In genomic region chr14:28785096-28785952, GRCh38 we compare ENCODE assay signal across 9 cellular contexts. TPM values are rescaled to one million over a fixed set of nuclear protein-coding genes. Genes with fewer than 3 reads are reported as not detected.
A peak's percentile ranks its signal among the peaks of the same experiment; 100 is the strongest.
DNase-seq lines count a peak whose midpoint lies in the region; ATAC-seq, FAIRE-seq and TF ChIP-seq lines count a peak whose summit lies in the region.
"Had no signal": no experiment of that assay in that cellular context is flagged by ENCODE, and none has a peak within 500 bp of the region (broad histone marks: within the 10 kb centered on the region; RNA-seq: fewer than 3 reads in every experiment).

No MANE protein-coding gene starts in this region.

- no peak overlapping the region for H3K4ac ChIP-seq in H9 (ENCODE audit: low read depth, low read length)

- H3K36me3 ChIP-seq in GM12878 (ENCODE audit: control insufficient read depth in 2 of 2, insufficient read depth in 2 of 2, low read length in 1 of 2), result no peaks in the 10 kb centered on the region
- H3K36me3 ChIP-seq in mesodermal cell (ENCODE audit: control insufficient read depth, insufficient read depth, low read length), result no peaks in the 10 kb centered on the region

- SMC1A ChIA-PET in GM12878 (lab: Charles Lee; ENCODE audit: uncharacterized antibody, unreplicated experiment), result no interaction called here

- no peak overlapping the region for H3K23ac ChIP-seq in H9 (ENCODE audit: insufficient read length, low read depth, low read length)

- H3K4me2 ChIP-seq in H9 (ENCODE audit: insufficient read depth, insufficient read length, low read length) (peak overlapping the region; percentile 67), GM12878 (ENCODE audit: control insufficient read depth, insufficient read depth) (peak overlapping the region; percentile 42; the same call in 1 of the 2 replicates)

- H3K14ac ChIP-seq in H9 (ENCODE audit: insufficient read depth, low read length), result peak overlapping the region; percentile 62; the same call in 1 of the 2 replicates

- TF ChIP-seq CTCF in AG04449 (IDR thresholded peaks at IDR 0.05; ENCODE audit: insufficient read depth, low read length, missing control alignments) (no peak), H9 (conservative IDR thresholded peaks at IDR 0.05) (no peak), GM12878 (IDR thresholded peaks at IDR 0.05 in 2 of 3, conservative IDR thresholded peaks at IDR 0.05 in 1 of 3; ENCODE audit: control insufficient read depth in 2 of 3, extremely low read depth in 1 of 3, insufficient read depth in 1 of 3, low read depth in 3 of 3, low read length in 3 of 3) (no peak)

- no peak overlapping the region for H4K91ac ChIP-seq in H9 (ENCODE audit: insufficient read length, low read depth, low read length)

- no peak overlapping the region for H3K27ac ChIP-seq in H9 (ENCODE audit: insufficient read length, low read depth, low read length)
- no peak overlapping the region for H3K27ac ChIP-seq in GM12878 (ENCODE audit: control insufficient read depth, insufficient read depth)
- H3K27ac ChIP-seq in mesodermal cell (ENCODE audit: low read depth, low read length, severe bottlenecking), result no peak overlapping the region

- H3K23me2 ChIP-seq in H9 (ENCODE audit: insufficient read length, low read depth, low read length, poor library complexity, severe bottlenecking), result peaks cover 10% of the 10 kb centered on the region

- no peaks in the 10 kb centered on the region for H4K20me1 ChIP-seq in H9 (ENCODE audit: control insufficient read depth, insufficient read depth, insufficient read length)
- H4K20me1 ChIP-seq in GM12878 (ENCODE audit: control insufficient read depth, insufficient read depth), result no peaks in the 10 kb centered on the region

- H4K8ac ChIP-seq in H9 (replicated peaks; ENCODE audit: insufficient read length, low read depth, low read length), result no peak overlapping the region

- no peak for TF ChIP-seq POLR2A in GM12878 (IDR thresholded peaks at IDR 0.05; ENCODE audit: low read depth, low read length)

- H3K18ac ChIP-seq in H9 (ENCODE audit: insufficient read length, low read depth, low read length), result peak overlapping the region; percentile 2

- no peaks in the 10 kb centered on the region for H3K79me1 ChIP-seq in H9 (ENCODE audit: insufficient read depth, low read depth, low read length, poor library complexity, severe bottlenecking)

- TF ChIP-seq EP300 in GM12878 (IDR thresholded peaks at IDR 0.05; ENCODE audit: borderline replicate concordance in 1 of 2, control insufficient read depth in 1 of 2, low read depth in 2 of 2, low read length in 2 of 2), result no peak

- H3K4me3 ChIP-seq in AG04449 (ENCODE audit: low read depth, low read length), result peak overlapping the region; percentile 45
- no peak overlapping the region; the same call in 1 of the 2 replicates for H3K4me3 ChIP-seq in GM12878
- peak overlapping the region; percentile 38 for H3K4me3 ChIP-seq in mesodermal cell (ENCODE audit: extremely low read depth, insufficient read depth, low read length, poor library complexity, severe bottlenecking)

- DNase-seq in AG04449 (ENCODE audit: low read depth, low spot score), result no peak
- DNase-seq in H9, result peak; percentile 80
- no peak for DNase-seq in GM12878 (ENCODE audit: low read depth, low spot score)
- no peak for DNase-seq in OCI-M1 (lab: John Stamatoyannopoulos, UW)
- no peak for DNase-seq in DMS53 treated with DMSO at 0.1 percent for 48 hours (lab: John Stamatoyannopoulos, UW; ENCODE audit: unreplicated experiment)
- DNase-seq: GDM1 had no signal

- POLR2A ChIA-PET in AG04449 (lab: Yijun Ruan, JAX) (no interaction called here), GM12878 (lab: Charles Lee) (no interaction called here)

- TF ChIP-seq RAD21 in GM12878 (IDR thresholded peaks at IDR 0.05; ENCODE audit: insufficient read depth, low read depth, low read length), result no peak

- H3K9ac ChIP-seq in H9 (ENCODE audit: extremely low read depth, insufficient read length, low read length) (no peak overlapping the region), GM12878 (ENCODE audit: control insufficient read depth, insufficient read depth, low read length) (no peak overlapping the region)

- peak overlapping the region; percentile 97 for H2AFZ ChIP-seq in H9 (ENCODE audit: low read length)
- H2AFZ ChIP-seq in GM12878 (ENCODE audit: control insufficient read depth, low read depth, low read length), result peak overlapping the region; percentile 47; the same call in 1 of the 2 replicates

- H2BK20ac ChIP-seq in H9 (ENCODE audit: low read depth, low read length, poor library complexity, severe bottlenecking), result no peak overlapping the region

- H3K36me3 Mint-ChIP-seq in H9 (ENCODE audit: insufficient read depth in 1 of 3, low read depth in 3 of 3), result peaks cover 0 to 6% (median 0%) of the 10 kb centered on the region in 3 experiments; a peak in 3 of 7 replicates

- no peaks in the 10 kb centered on the region; a peak in 2 of 5 replicates for H3K9me3 Mint-ChIP-seq in H9

- peaks cover 15 to 35% of the 10 kb centered on the region in 2 experiments for H3K4me1 Mint-ChIP-seq in H9

- no peak for FAIRE-seq in GM12878 (lab: Jason Lieb, UNC)

- peaks cover 86% of the 10 kb centered on the region for H3K27me3 Mint-ChIP-seq in H9 (ENCODE audit: low read depth)

- BruUV-seq in GM12878 (replicated peaks; lab: Mats Ljungman, UMichigan), result no TSS peak

- H3K27me3 ChIP-seq in H9 (ENCODE audit: insufficient read depth, low read length) (peaks cover 8% of the 10 kb centered on the region; the same call in 1 of the 2 replicates), GM12878 (replicated peaks in 1 of 2; ENCODE audit: control insufficient read depth in 2 of 2, insufficient read depth in 2 of 2, low read length in 1 of 2) (no peaks in the 10 kb centered on the region)

- H2BK120ac ChIP-seq in H9 (ENCODE audit: low read depth, low read length, poor library complexity, severe bottlenecking), result no peak overlapping the region

- RAD21 ChIA-PET in GM12878 (lab: Charles Lee; ENCODE audit: unreplicated experiment), result no interaction called here

- no peak overlapping the region for H2BK5ac ChIP-seq in H9 (ENCODE audit: insufficient read length, low read length)

- no peak overlapping the region for H3K56ac ChIP-seq in H9 (ENCODE audit: insufficient read length, low read depth, low read length)

- H3K4me1 ChIP-seq in H9 (ENCODE audit: insufficient read depth, low read length) (peaks cover 6% of the 10 kb centered on the region; the same call in 1 of the 2 replicates), GM12878 (ENCODE audit: control insufficient read depth, insufficient read depth, low read length) (peaks cover 4% of the 10 kb centered on the region; the same call in 1 of the 2 replicates), mesodermal cell (ENCODE audit: control insufficient read depth, insufficient read depth, low read length, poor library complexity, severe bottlenecking) (no peaks in the 10 kb centered on the region)

- no peak overlapping the region for H3T11ph ChIP-seq in H9 (ENCODE audit: low read length)

- in situ Hi-C loops in GM12878 (cut with MboI), result no loop called here

- no peak overlapping the region for H2BK15ac ChIP-seq in H9 (ENCODE audit: low read depth, low read length)

- H3K9me3 ChIP-seq in H9 (ENCODE audit: control insufficient read depth, low read depth, low read length) (no peaks in the 10 kb centered on the region), GM12878 (replicated peaks; ENCODE audit: control insufficient read depth, insufficient read depth, low read length) (peaks cover 6% of the 10 kb centered on the region; the same call in 1 of the 3 replicates), mesodermal cell (ENCODE audit: control insufficient read depth, low read length) (peaks cover 6% of the 10 kb centered on the region)

- no peak overlapping the region for H2AK5ac ChIP-seq in H9 (ENCODE audit: insufficient read length, low read length)

- H3K79me2 ChIP-seq in H9 (ENCODE audit: insufficient read depth, low read length) (no peaks in the 10 kb centered on the region), GM12878 (ENCODE audit: control insufficient read depth, insufficient read depth, low read length) (no peaks in the 10 kb centered on the region)

- no peak overlapping the region for H4K5ac ChIP-seq in H9 (ENCODE audit: insufficient read length, low read depth, low read length)

- WGBS in H9 (ENCODE audit: extremely low coverage, insufficient read length, low lambda C conversion rate), result no CpG with 5 or more reads among the region's 62 CpGs
- WGBS in GM12878 (ENCODE audit: insufficient coverage, insufficient replicate concordance, low lambda C conversion rate, missing lambda C conversion rate), result 67% methylated on average over 61 of the region's 62 CpGs
- WGBS in mesodermal cell (ENCODE audit: insufficient coverage in 2 of 2), 2 experiments, result 2 to 8% methylated on average over 11 to 22 of the region's 62 CpGs

- intact Hi-C loops in GM12878 (cut with micrococcal nuclease; ENCODE audit: unreplicated experiment), result no loop called here

- no peak overlapping the region for H3K27ac Mint-ChIP-seq in H9

- H2BK12ac ChIP-seq in H9 (ENCODE audit: insufficient read length, low read depth, low read length), result peak overlapping the region; percentile 76

- ATAC-seq in GM12878 (no peak), GM19397 (IDR thresholded peaks at IDR 0.05; ENCODE audit: unreplicated experiment) (no peak), GM21717 (IDR thresholded peaks at IDR 0.05; ENCODE audit: unreplicated experiment) (no peak)

- CTCF ChIA-PET in AG04449 (lab: Yijun Ruan, JAX) (interaction anchor here (1.8 to 2.0 kb wide), 2 partner anchors 29 to 31 kb away, joined by 6 read pairs; no protein-coding TSS in a partner anchor), GM12878 (lab: Yijun Ruan, JAX) (no interaction called here)

- H3K4me3 Mint-ChIP-seq in H9, result peak overlapping the region; percentile 59 to 80

TF ChIP-seq in GM12878, 131 proteins besides CTCF, POLR2A, EP300 and RAD21 (continues in another document):
- TF ChIP-seq CBX5 (IDR thresholded peaks at IDR 0.05; ENCODE audit: low read depth), result 0 out of 2 replicates have a peak, but pooled peaks have one; percentile 52

RNA-seq across cellular contexts. Expression of gene FOXG1, which starts 18.7 kb away (rescaled TPM):
- total RNA-seq in H9 (2021) (0.07 and 0.11 TPM in 2 replicates), GM12878 (2014; rRNA removed) (0.05 and 0.06 TPM in 2 replicates), GM12878 (2014; rRNA removed; fragmentation: Illumina TruSeq; extraction: Trizol) (0.04 and 0.05 TPM in 2 replicates), GM12878 (2021) (0.32 and 0.44 TPM in 2 replicates)
- 0.06 and 0.12 TPM in 2 replicates for total RNA-seq in GM12878 (2013; cell fraction: nucleolus; rRNA removed)
- not detected for polyA plus RNA-seq in GM12878 (2011; ENCODE audit: low read depth)
- polyA plus RNA-seq in GM12878 (2011; rRNA removed) (not detected in 2 replicates), GM12878 (2014; fragmentation: Illumina TruSeq; extraction: Trizol) (0.07 TPM in 1 of 2 replicates, not detected in the other), GM12878 (2014; fragmentation: Nextera tagmentation; extraction: Ambion mirVana) (under 1 TPM; 0.05 to 0.13 TPM), GM12878 (2014; rRNA removed) (0.13 and 0.19 TPM in 2 replicates), GM12878 (2016; fragmentation: Nextera tagmentation; extraction: Ambion mirVana) (under 1 TPM; 0.04 TPM)
- polyA plus RNA-seq in GM12878 (2011; cell fraction: cytosol; rRNA removed), result 0.02 TPM in 1 of 2 replicates, not detected in the other
- polyA plus RNA-seq in GM12878 (2011; cell fraction: nucleus; rRNA removed), result 0.13 and 0.19 TPM in 2 replicates
- 0.04 and 0.07 TPM in 2 replicates for polyA plus RNA-seq in GM12878 (2012)
- polyA minus RNA-seq in GM12878 (2011; rRNA and poly(A)+ RNA removed), result not detected in 2 replicates
- not detected in 2 replicates for polyA minus RNA-seq in GM12878 (2011; cell fraction: cytosol; rRNA and poly(A)+ RNA removed)
- not detected in 2 replicates for polyA minus RNA-seq in GM12878 (2011; cell fraction: nucleus; rRNA and poly(A)+ RNA removed)
- 0.15 TPM for polyA plus RNA-seq in mesodermal cell (2013, experiment 1 of 2)
- polyA plus RNA-seq in mesodermal cell (2013, experiment 2 of 2), result 0.10 TPM
